Comparison of ENCODE assay signal across 15 cellular contexts in the genomic region with DNA sequence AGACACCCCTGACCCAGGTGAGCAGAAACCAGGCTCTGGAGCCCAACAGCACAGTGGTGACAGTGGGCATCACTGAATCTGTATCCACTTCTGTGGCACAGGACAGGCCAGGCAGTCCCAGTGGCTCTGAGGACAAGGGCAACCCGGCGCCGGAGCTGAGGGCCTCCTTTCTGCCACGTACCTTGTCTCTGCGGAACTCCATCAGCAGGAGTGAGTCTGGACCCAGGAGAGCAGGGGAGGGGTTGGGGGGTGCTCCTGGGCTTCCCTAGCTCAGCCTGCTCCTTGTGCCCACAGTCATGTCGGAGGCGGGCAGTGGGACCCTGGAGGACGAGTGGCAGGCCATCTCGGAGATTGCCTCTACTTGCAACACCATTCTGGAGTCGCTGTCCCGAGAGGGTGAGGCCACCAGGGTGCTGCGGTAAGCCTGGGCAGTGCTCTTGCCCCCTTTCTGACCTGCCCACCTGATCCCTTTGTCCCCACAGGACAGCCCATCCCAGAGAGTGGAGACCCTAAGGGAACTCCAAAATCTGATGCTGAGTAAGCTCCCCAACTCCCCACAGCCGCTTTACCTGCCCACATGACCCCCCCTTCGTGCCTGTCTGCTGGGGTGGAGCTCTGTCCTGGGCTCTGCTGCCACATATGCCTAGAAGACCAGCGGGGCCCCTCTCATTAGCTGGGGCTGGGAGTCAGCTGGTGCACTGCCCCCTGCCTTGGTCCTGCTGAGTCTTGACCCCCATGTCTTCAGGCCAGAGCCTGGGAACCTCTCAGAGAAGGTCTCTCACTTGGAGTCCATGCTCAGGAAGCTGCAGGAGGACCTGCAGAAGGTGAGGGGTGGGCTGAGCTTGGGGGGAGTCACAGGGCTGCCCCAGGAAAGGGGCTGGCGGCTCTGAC. TPM values are rescaled to one million over a fixed set of nuclear protein-coding genes. Genes with fewer than 3 reads are reported as not detected.
DNase-seq lines count a peak whose midpoint lies in the region; ATAC-seq and TF ChIP-seq lines count a peak whose summit lies in the region.
"Had no signal": no experiment of that assay in that cellular context is flagged by ENCODE, and none has a peak within 500 bp of the region (broad histone marks: within the 10 kb centered on the region; RNA-seq: fewer than 3 reads in every experiment).

No MANE protein-coding gene starts in this region.

- no peak for TF ChIP-seq RAD21 in HCT116 (IDR thresholded peaks at IDR 0.05; ENCODE audit: low read depth)

- POLR2A ChIA-PET in HCT116 (lab: Charles Lee) (no interaction called here), A673 (lab: Charles Lee; ENCODE audit: low non-redundant PET) (no interaction called here), HEK293T (lab: Yijun Ruan, JAX) (interaction anchor here (0.8 to 2.8 kb wide), 3 partner anchors 12 to 13 kb away, joined by 3 to 12 read pairs (median 5); partner anchors contain the start of genes RELA and SIPA1)

- CTCF ChIA-PET in HCT116 (lab: Charles Lee) = no interaction called here
- CTCF ChIA-PET in A673 (lab: Charles Lee) = no interaction called here
- CTCF ChIA-PET in HEK293T (lab: Yijun Ruan, JAX) = interaction anchor here (0.6 kb wide), 2 partner anchors 18 to 92 kb away, joined by 3 to 5 read pairs; partner anchors contain the start of gene LTBP3

- H3K9ac ChIP-seq in HCT116 (ENCODE audit: low read length) = no peak overlapping the region

- H3K4me3 ChIP-seq in HCT116 (replicated peaks in 1 of 2; ENCODE audit: low read depth in 1 of 2, low read length in 2 of 2) = no peak overlapping the region
- no peak overlapping the region for H3K4me3 ChIP-seq in osteoblast (ENCODE audit: insufficient read depth, low read length)
- no peak overlapping the region for H3K4me3 ChIP-seq in A673 (ENCODE audit: low read depth, low read length, poor library complexity, severe bottlenecking)

- H3K4me2 ChIP-seq in HCT116 (ENCODE audit: low read length) (no peak overlapping the region), osteoblast (ENCODE audit: insufficient read depth, low read length) (no peak overlapping the region)

- no peaks in the 10 kb centered on the region for H3K9me2 ChIP-seq in HCT116 (ENCODE audit: insufficient read depth)

- H3K79me2 ChIP-seq in HCT116 (ENCODE audit: insufficient read depth, low read length) (no peaks in the 10 kb centered on the region; the same call in 1 of the 2 replicates), osteoblast (ENCODE audit: insufficient read depth, low read length) (no peaks in the 10 kb centered on the region)

- DNase-seq in HCT116 (ENCODE audit: low read depth, low spot score) (no peak), epithelial cell of prostate (ENCODE audit: low read depth, low spot score) (no peak), osteoblast (ENCODE audit: insufficient read length, low spot score, missing footprints) (peak; percentile 80), A673 (ENCODE audit: low spot score) (no peak), cortex of kidney (lab: John Stamatoyannopoulos, UW) (no peak), HEK293T (ENCODE audit: extremely low spot score) (no peak)
- DNase-seq: activated CD4-positive, alpha-beta T cell treated with anti-CD3 and anti-CD28 coated beads, Interleukin-2, amount 50 U/mL, for 4 hours; DMS79; foreskin melanocyte; naive B cell; NCI-H1930; NCI-H69 had no signal

- H3K27me3 ChIP-seq in HCT116 (ENCODE audit: insufficient read depth, low read length) (no peaks in the 10 kb centered on the region), osteoblast (ENCODE audit: insufficient read depth, low read length) (no peaks in the 10 kb centered on the region), A673 (replicated peaks; ENCODE audit: insufficient read depth, low read depth, low read length, poor library complexity) (no peaks in the 10 kb centered on the region)

- H3K9me3 ChIP-seq in HCT116 (ENCODE audit: control insufficient read depth in 1 of 2, insufficient read depth in 1 of 2, low read depth in 1 of 2, low read length in 2 of 2) (no peaks in the 10 kb centered on the region), osteoblast (ENCODE audit: low read depth, low read length) (no peaks in the 10 kb centered on the region), A673 (ENCODE audit: low read depth, low read length, poor library complexity, severe bottlenecking) (no peaks in the 10 kb centered on the region)

- ATAC-seq in HCT116 = no peak
- no peak for ATAC-seq in GM18873 (IDR thresholded peaks at IDR 0.05; ENCODE audit: low FRiP score, unreplicated experiment)

- intact Hi-C loops in HCT116 (cut with micrococcal nuclease) = no loop called here
- intact Hi-C loops in A673 (cut with micrococcal nuclease; ENCODE audit: unreplicated experiment) = no loop called here

- H4K20me1 ChIP-seq in HCT116 (ENCODE audit: insufficient read depth) (no peaks in the 10 kb centered on the region), osteoblast (ENCODE audit: insufficient read depth, low read length) (no peaks in the 10 kb centered on the region)

- H3K27ac ChIP-seq in 22Rv1 (peak overlapping the region; percentile 95; the same call in 1 of the 2 replicates), HCT116 (ENCODE audit: low read depth, low read length) (peak overlapping the region; percentile 96; the same call in 1 of the 2 replicates), epithelial cell of prostate (peak overlapping the region; percentile 90), osteoblast (ENCODE audit: low read depth, low read length) (no peak overlapping the region), A673 (ENCODE audit: low read depth, low read length, poor library complexity, severe bottlenecking) (no peak overlapping the region)

- TF ChIP-seq POLR2A in HCT116 (IDR thresholded peaks at IDR 0.05; ENCODE audit: borderline replicate concordance, extremely low read depth, insufficient read depth, insufficient read length) = no peak

- H3K4me1 ChIP-seq in HCT116 (ENCODE audit: control insufficient read depth in 1 of 2, insufficient read depth in 2 of 2, low read length in 2 of 2) (peaks cover 49 to 79% of the 10 kb centered on the region in 2 experiments), osteoblast (ENCODE audit: insufficient read depth, low read length) (peaks cover 23% of the 10 kb centered on the region), A673 (ENCODE audit: insufficient read depth, low read length, poor library complexity, severe bottlenecking) (peaks cover 11% of the 10 kb centered on the region)

- peaks cover 1 to 18% of the 10 kb centered on the region in 2 experiments; a peak in 2 of 4 replicates for H3K36me3 ChIP-seq in HCT116 (ENCODE audit: control insufficient read depth in 1 of 2, insufficient read depth in 2 of 2, low read length in 2 of 2)
- peaks cover 24% of the 10 kb centered on the region for H3K36me3 ChIP-seq in osteoblast (ENCODE audit: insufficient read depth, low read length)
- peaks cover 10% of the 10 kb centered on the region for H3K36me3 ChIP-seq in A673 (ENCODE audit: insufficient read depth, low read length, poor library complexity, severe bottlenecking)

- RAD21 ChIA-PET in HCT116 (lab: Charles Lee; ENCODE audit: low non-redundant PET in 1 of 2, low total read pairs in 2 of 2, uncharacterized antibody in 2 of 2, unreplicated experiment in 2 of 2) = no interaction called here

- H2AFZ ChIP-seq in HCT116 (ENCODE audit: low read depth, low read length, poor library complexity, severe bottlenecking) (no peak overlapping the region), osteoblast (ENCODE audit: low read length) (no peak overlapping the region)

- BruUV-seq in HCT116 (replicated peaks; lab: Mats Ljungman, UMichigan) (no TSS peak), A673 (replicated peaks; lab: Mats Ljungman, UMichigan) (no TSS peak)

- no peak for TF ChIP-seq CTCF in 22Rv1 (IDR thresholded peaks at IDR 0.05)
- TF ChIP-seq CTCF in HCT116 (IDR thresholded peaks at IDR 0.05 in 2 of 3, conservative IDR thresholded peaks at IDR 0.05 in 1 of 3; ENCODE audit: borderline replicate concordance in 1 of 3, insufficient read depth in 1 of 3, low read depth in 2 of 3, low read length in 2 of 3) = no peak
- no peak for TF ChIP-seq CTCF in osteoblast (IDR thresholded peaks at IDR 0.05; ENCODE audit: extremely low read depth, low read depth, low read length)
- no peak for TF ChIP-seq CTCF in A673 (conservative IDR thresholded peaks at IDR 0.05; ENCODE audit: low read depth, low read length)

TF ChIP-seq in HCT116, 20 proteins besides CTCF, POLR2A, EP300 and RAD21 (continues in another document):
- no peak for TF ChIP-seq SIN3A (IDR thresholded peaks at IDR 0.05; ENCODE audit: low read depth)
- TF ChIP-seq YY1 (IDR thresholded peaks at IDR 0.05; ENCODE audit: extremely low read depth, insufficient replicate concordance, low read depth, low read length) = no peak
- no peak for TF ChIP-seq CBX3 (IDR thresholded peaks at IDR 0.05; ENCODE audit: low read depth)
- TF ChIP-seq TCF7L2 (IDR thresholded peaks at IDR 0.05; ENCODE audit: borderline replicate concordance, extremely low read depth, insufficient read depth, insufficient read length) = no peak
- TF ChIP-seq EZH2phosphoT487 (IDR thresholded peaks at IDR 0.05; ENCODE audit: borderline replicate concordance) = no peak
- no peak for TF ChIP-seq JUND (IDR thresholded peaks at IDR 0.05)
- no peak for TF ChIP-seq ZFX (IDR thresholded peaks at IDR 0.05)

TF ChIP-seq in HEK293T, 16 proteins besides CTCF, POLR2A, EP300 and RAD21 (continues in another document):
- TF ChIP-seq ZNF384 (IDR thresholded peaks at IDR 0.05) (no peak), BHLHE40 (IDR thresholded peaks at IDR 0.05; ENCODE audit: borderline replicate concordance) (no peak), FOXA1 (IDR thresholded peaks at IDR 0.05) (no peak), CTBP1 (IDR thresholded peaks at IDR 0.05; ENCODE audit: borderline replicate concordance) (no peak), ARNT (IDR thresholded peaks at IDR 0.05) (no peak), FOXM1 (IDR thresholded peaks at IDR 0.05; ENCODE audit: borderline replicate concordance) (no peak), SUZ12 (IDR thresholded peaks at IDR 0.05) (no peak), HDGF (IDR thresholded peaks at IDR 0.05; ENCODE audit: borderline replicate concordance) (no peak), FOXK2 (IDR thresholded peaks at IDR 0.05) (no peak)

RNA-seq across cellular contexts. Expression of gene SIPA1, which starts 12.0 kb away (rescaled TPM):
- total RNA-seq in HCT116 (2021; ENCODE audit: unreplicated experiment) = 105 TPM
- polyA plus RNA-seq in HCT116 (2012) = 88.0 and 91.4 TPM in 2 replicates
- total RNA-seq in osteoblast = 12.7 and 15.2 TPM in 2 replicates
- total RNA-seq in A673 (2021) = 30.0 and 43.2 TPM in 2 replicates

RNA-seq across cellular contexts. Expression of gene RELA, which starts 12.8 kb away (rescaled TPM):
- total RNA-seq in HCT116 (2021; ENCODE audit: unreplicated experiment) (78.5 TPM), osteoblast (29.2 and 31.8 TPM in 2 replicates), A673 (2021) (92.0 and 99.3 TPM in 2 replicates)
- polyA plus RNA-seq in HCT116 (2012) = 95.2 and 115 TPM in 2 replicates

RNA-seq across cellular contexts. Expression of gene PCNX3, which starts 34.3 kb away (rescaled TPM):
- 50.4 TPM for total RNA-seq in HCT116 (2021; ENCODE audit: unreplicated experiment)
- 32.6 and 43.2 TPM in 2 replicates for polyA plus RNA-seq in HCT116 (2012)
- 26.5 and 27.9 TPM in 2 replicates for total RNA-seq in osteoblast
- total RNA-seq in A673 (2021) = 63.4 and 68.0 TPM in 2 replicates

RNA-seq across cellular contexts. Expression of gene MAP3K11, which starts 35.9 kb away (rescaled TPM):
- total RNA-seq in HCT116 (2021; ENCODE audit: unreplicated experiment) (59.8 TPM), osteoblast (19.4 and 21.4 TPM in 2 replicates), A673 (2021) (92.8 and 94.2 TPM in 2 replicates)
- 38.4 and 39.6 TPM in 2 replicates for polyA plus RNA-seq in HCT116 (2012)

RNA-seq across cellular contexts. Expression of gene KCNK7, which starts 54.3 kb away (rescaled TPM):
- total RNA-seq in HCT116 (2021; ENCODE audit: unreplicated experiment) = 0.61 TPM
- polyA plus RNA-seq in HCT116 (2012) = 0.66 and 0.91 TPM in 2 replicates
- total RNA-seq in osteoblast = 0.29 TPM in 1 of 2 replicates, not detected in the other
- 1.7 and 2.3 TPM in 2 replicates for total RNA-seq in A673 (2021)
- total RNA-seq: RPMI7951 had no signal

Comparison
In these comparisons a context has a peak if more than half of its experiments do, and no peak if none do; other contexts are left out.
1. H3K27ac ChIP-seq: peak in 22Rv1 (single experiment), HCT116 (single experiment) and epithelial cell of prostate (single experiment); none in osteoblast (single experiment) and A673 (single experiment).